ENCODE assay signal across 28 cellular contexts in genomic region chr1:3881191-3881475, GRCh38. TPM values are rescaled to one million over a fixed set of nuclear protein-coding genes. Genes with fewer than 3 reads are reported as not detected.
DNase-seq lines count a peak whose midpoint lies in the region; ATAC-seq and TF ChIP-seq lines count a peak whose summit lies in the region.
"Had no signal": no experiment of that assay in that cellular context is flagged by ENCODE, and none has a peak within 500 bp of the region (broad histone marks: within the 10 kb centered on the region; RNA-seq: fewer than 3 reads in every experiment).

No MANE protein-coding gene starts in this region.

- no CpG with 5 or more reads among the region's 5 CpGs for WGBS in neuronal stem cell (ENCODE audit: extremely low coverage in 2 of 2, insufficient read length in 2 of 2, insufficient replicate concordance in 1 of 2), 2 donors

- no peak overlapping the region for H2BK5ac ChIP-seq in neuronal stem cell (ENCODE audit: low read length)

- peak overlapping the region; percentile 8 for H3K23ac ChIP-seq in neuronal stem cell (ENCODE audit: low read depth, low read length, poor library complexity)

- peak; percentile 34 for ATAC-seq in activated CD8-positive, alpha-beta memory T cell treated with anti-CD3 and anti-CD28 coated beads, Interleukin-2, amount 10 ng/mL, durations not matched to agents 7 days and 5 days
- ATAC-seq in activated CD8-positive, alpha-beta T cell treated with anti-CD3 and anti-CD28 coated beads for 36 hours = peak; percentile 30
- no peak for ATAC-seq in HG02678 (IDR thresholded peaks at IDR 0.05; ENCODE audit: unreplicated experiment)
- ATAC-seq: activated T-helper 17 cell treated with anti-CD3 and anti-CD28 coated beads, Interleukin-2, amount 50 U/mL, for 72 hours; esophagus mucosa; foreskin keratinocyte; left ventricle myocardium superior had no signal

- H2BK12ac ChIP-seq in neuronal stem cell (ENCODE audit: low read length) = no peak overlapping the region

- H4K8ac ChIP-seq in neuronal stem cell (ENCODE audit: low read depth, low read length) = no peak overlapping the region

- CTCF ChIA-PET in activated CD8-positive, alpha-beta memory T cell treated with anti-CD3 and anti-CD28 coated beads, Interleukin-2, amount 10 ng/mL, durations not matched to agents 7 days and 5 days (lab: Charles Lee) = interaction anchor here (1.1 to 2.0 kb wide), 2 partner anchors 19 to 24 kb away, joined by 3 to 4 read pairs; partner anchors contain the start of genes C1orf174, CEP104 and DFFB
- CTCF ChIA-PET in activated CD8-positive, alpha-beta T cell treated with anti-CD3 and anti-CD28 coated beads for 36 hours (lab: Charles Lee) = interaction anchor here (1.5 kb wide), 1 partner anchor 23 kb away, joined by 3 read pairs; no protein-coding TSS in a partner anchor

- H3K4me1 Mint-ChIP-seq in activated CD8-positive, alpha-beta memory T cell treated with anti-CD3 and anti-CD28 coated beads, Interleukin-2, amount 10 ng/mL, durations not matched to agents 7 days and 5 days = peaks cover 13% of the 10 kb centered on the region
- peaks cover 5% of the 10 kb centered on the region for H3K4me1 Mint-ChIP-seq in activated CD8-positive, alpha-beta T cell treated with anti-CD3 and anti-CD28 coated beads for 36 hours (ENCODE audit: low read depth)
- H3K4me1 Mint-ChIP-seq: brain, nephron had no signal

- peak overlapping the region; percentile 73 for H3K27ac Mint-ChIP-seq in activated CD8-positive, alpha-beta memory T cell treated with anti-CD3 and anti-CD28 coated beads, Interleukin-2, amount 10 ng/mL, durations not matched to agents 7 days and 5 days
- H3K27ac Mint-ChIP-seq in activated CD8-positive, alpha-beta T cell treated with anti-CD3 and anti-CD28 coated beads for 36 hours = peak overlapping the region; percentile 63
- H3K27ac Mint-ChIP-seq: activated T-helper 17 cell treated with anti-CD3 and anti-CD28 coated beads, Interleukin-2, amount 50 U/mL, for 72 hours; brain; CD4-positive, alpha-beta memory T cell; nephron; stimulated activated naive CD8-positive, alpha-beta T cell treated with anti-CD3 and anti-CD28 coated beads, Interleukin-15, Interleukin-2, amounts not matched to agents 100 ng/mL and 50 ng/mL, for 24 hours had no signal

- POLR2A ChIA-PET in activated CD8-positive, alpha-beta T cell treated with anti-CD3 and anti-CD28 coated beads for 36 hours (lab: Charles Lee) = no interaction called here

- no peak overlapping the region for H3K18ac ChIP-seq in neuronal stem cell (ENCODE audit: low read length)

- no peak for DNase-seq in activated CD8-positive, alpha-beta memory T cell treated with anti-CD3 and anti-CD28 coated beads, Interleukin-2, amount 10 ng/mL, durations not matched to agents 7 days and 5 days
- DNase-seq in activated CD8-positive, alpha-beta memory T cell treated with anti-CD3 and anti-CD28 coated beads, Interleukin-2, amount 50 U/mL, for 4 hours = no peak
- DNase-seq in Kasumi-1 (lab: John Stamatoyannopoulos, UW) (peak; percentile 39 to 43), neuronal stem cell (ENCODE audit: low spot score) (no peak), glomerular visceral epithelial cell (ENCODE audit: extremely low spot score) (no peak), NCI-H1092 treated with DMSO at 0.1 percent for 48 hours (lab: John Stamatoyannopoulos, UW) (no peak)
- DNase-seq in activated CD8-positive, alpha-beta T cell treated with anti-CD3 and anti-CD28 coated beads for 36 hours = no peak
- DNase-seq: 8988T; activated CD4-positive, alpha-beta T cell treated with anti-CD3 and anti-CD28 coated beads for 48 hours; adrenal gland; CD4-positive, alpha-beta memory T cell; effector memory CD4-positive, alpha-beta T cell; foreskin keratinocyte; hippocampal formation; left ventricle myocardium superior; midbrain; NCI-H1694; NCI-H510A; SIG-M5; stimulated activated CD4-positive, alpha-beta T cell treated with anti-CD3 and anti-CD28 coated beads, Interleukin-4, amount 100 ng/mL, for 4 hours; tibial artery had no signal

- H3K4me2 ChIP-seq in neuronal stem cell (ENCODE audit: insufficient read depth, low read length, poor library complexity, severe bottlenecking) = no peak overlapping the region

- intact Hi-C loops in activated CD8-positive, alpha-beta T cell treated with anti-CD3 and anti-CD28 coated beads for 36 hours (cut with micrococcal nuclease) = no loop called here

- H3K4ac ChIP-seq in neuronal stem cell (ENCODE audit: low read length) = no peak overlapping the region

- no peaks in the 10 kb centered on the region for H3K27me3 Mint-ChIP-seq in activated CD8-positive, alpha-beta memory T cell treated with anti-CD3 and anti-CD28 coated beads, Interleukin-2, amount 10 ng/mL, durations not matched to agents 7 days and 5 days
- no peaks in the 10 kb centered on the region for H3K27me3 Mint-ChIP-seq in activated CD8-positive, alpha-beta T cell treated with anti-CD3 and anti-CD28 coated beads for 36 hours
- H3K27me3 Mint-ChIP-seq: activated T-helper 17 cell treated with anti-CD3 and anti-CD28 coated beads, Interleukin-2, amount 50 U/mL, for 72 hours; brain; CD4-positive, alpha-beta memory T cell; stimulated activated naive CD8-positive, alpha-beta T cell treated with anti-CD3 and anti-CD28 coated beads, Interleukin-15, Interleukin-2, amounts not matched to agents 100 ng/mL and 50 ng/mL, for 24 hours had no signal

- H3K14ac ChIP-seq in neuronal stem cell (ENCODE audit: low read length) = no peak overlapping the region

- no peak overlapping the region for H2BK15ac ChIP-seq in neuronal stem cell (ENCODE audit: low read length)

- peaks cover 7 to 10% of the 10 kb centered on the region in 2 donors for H3K9me3 ChIP-seq in neuronal stem cell (replicated peaks in 1 of 2; ENCODE audit: control insufficient read depth in 2 of 2, insufficient read depth in 1 of 2, low read depth in 1 of 2, low read length in 2 of 2)

- no peak overlapping the region for H2AK5ac ChIP-seq in neuronal stem cell (ENCODE audit: low read depth, low read length)

- H4K91ac ChIP-seq in neuronal stem cell (ENCODE audit: low read depth, low read length, poor library complexity) = no peak overlapping the region

- H3K27me3 ChIP-seq in neuronal stem cell (ENCODE audit: control insufficient read depth in 3 of 3, insufficient read depth in 3 of 3, low read depth in 1 of 3, low read length in 3 of 3) = no peaks in the 10 kb centered on the region
- H3K27me3 ChIP-seq: adrenal gland, foreskin keratinocyte, Peyer's patch, tibial artery had no signal

- H3K36me3 ChIP-seq in neuronal stem cell (replicated peaks in 1 of 2; ENCODE audit: control insufficient read depth in 2 of 2, insufficient read depth in 2 of 2, low read length in 2 of 2) = peaks cover 0 to 22% of the 10 kb centered on the region in 2 donors

- no peak for TF ChIP-seq CTCF in activated CD8-positive, alpha-beta T cell treated with anti-CD3 and anti-CD28 coated beads for 36 hours (IDR thresholded peaks at IDR 0.05)

- peaks cover 23% of the 10 kb centered on the region for H3K36me3 Mint-ChIP-seq in activated CD8-positive, alpha-beta memory T cell treated with anti-CD3 and anti-CD28 coated beads, Interleukin-2, amount 10 ng/mL, durations not matched to agents 7 days and 5 days
- peaks cover 23% of the 10 kb centered on the region for H3K36me3 Mint-ChIP-seq in activated CD8-positive, alpha-beta T cell treated with anti-CD3 and anti-CD28 coated beads for 36 hours (ENCODE audit: low read depth)

- H2AFZ ChIP-seq in neuronal stem cell (ENCODE audit: low read length) = no peak overlapping the region

- no peak overlapping the region for H3K4me3 Mint-ChIP-seq in activated CD8-positive, alpha-beta memory T cell treated with anti-CD3 and anti-CD28 coated beads, Interleukin-2, amount 10 ng/mL, durations not matched to agents 7 days and 5 days
- no peak overlapping the region for H3K4me3 Mint-ChIP-seq in activated CD8-positive, alpha-beta T cell treated with anti-CD3 and anti-CD28 coated beads for 36 hours
- H3K4me3 Mint-ChIP-seq: activated T-helper 17 cell treated with anti-CD3 and anti-CD28 coated beads, Interleukin-2, amount 50 U/mL, for 72 hours; brain; CD4-positive, alpha-beta memory T cell; nephron; stimulated activated naive CD8-positive, alpha-beta T cell treated with anti-CD3 and anti-CD28 coated beads, Interleukin-15, Interleukin-2, amounts not matched to agents 100 ng/mL and 50 ng/mL, for 24 hours had no signal

- no peaks in the 10 kb centered on the region for H3K4me1 ChIP-seq in neuronal stem cell (ENCODE audit: control insufficient read depth in 2 of 2, insufficient read depth in 1 of 2, low read depth in 1 of 2, low read length in 2 of 2)
- H3K4me1 ChIP-seq: adrenal gland, foreskin keratinocyte, Peyer's patch, tibial artery had no signal

- H3K9me3 Mint-ChIP-seq in activated CD8-positive, alpha-beta memory T cell treated with anti-CD3 and anti-CD28 coated beads, Interleukin-2, amount 10 ng/mL, durations not matched to agents 7 days and 5 days (ENCODE audit: low read depth) = peaks cover 4% of the 10 kb centered on the region
- peaks cover 3% of the 10 kb centered on the region for H3K9me3 Mint-ChIP-seq in activated CD8-positive, alpha-beta T cell treated with anti-CD3 and anti-CD28 coated beads for 36 hours
- H3K9me3 Mint-ChIP-seq: stimulated activated naive CD8-positive, alpha-beta T cell treated with anti-CD3 and anti-CD28 coated beads, Interleukin-15, Interleukin-2, amounts not matched to agents 100 ng/mL and 50 ng/mL, for 24 hours had no signal

- H3K27ac ChIP-seq in neuronal stem cell (replicated peaks; ENCODE audit: low read length) = no peak overlapping the region
- H3K27ac ChIP-seq: adrenal gland, foreskin keratinocyte, Peyer's patch, tibial artery had no signal

- peak overlapping the region in 1 of 2 donors; percentile 26 for H3K4me3 ChIP-seq in neuronal stem cell (ENCODE audit: low read length in 2 of 2)
- H3K4me3 ChIP-seq: adrenal gland, Peyer's patch, tibial artery had no signal

- H2BK120ac ChIP-seq in neuronal stem cell (ENCODE audit: low read depth, low read length) = no peak overlapping the region

- H3K79me1 ChIP-seq in neuronal stem cell (ENCODE audit: low read depth, low read length) = no peaks in the 10 kb centered on the region

- no peak overlapping the region for H3K9ac ChIP-seq in neuronal stem cell (ENCODE audit: low read depth, low read length, poor library complexity)

RNA-seq across cellular contexts. Expression of gene C1orf174, which starts 18.9 kb away (rescaled TPM):
- total RNA-seq in activated CD8-positive, alpha-beta memory T cell treated with anti-CD3 and anti-CD28 coated beads, Interleukin-2, amount 10 ng/mL, durations not matched to agents 7 days and 5 days = 10 to 100 TPM; 30.0 to 35.8 TPM
- total RNA-seq in activated CD8-positive, alpha-beta T cell treated with anti-CD3 and anti-CD28 coated beads for 36 hours = 10 to 100 TPM; 43.7 to 44.0 TPM
- polyA plus RNA-seq in neuronal stem cell (2013, experiment 1 of 2) = 30.3 TPM
- 30.5 TPM for polyA plus RNA-seq in neuronal stem cell (2013, experiment 2 of 2)

RNA-seq across cellular contexts. Expression of gene DFFB, which starts 23.9 kb away (rescaled TPM):
- total RNA-seq in activated CD8-positive, alpha-beta memory T cell treated with anti-CD3 and anti-CD28 coated beads, Interleukin-2, amount 10 ng/mL, durations not matched to agents 7 days and 5 days = 10 to 100 TPM; 11.5 to 13.9 TPM
- total RNA-seq in activated CD8-positive, alpha-beta T cell treated with anti-CD3 and anti-CD28 coated beads for 36 hours = 1 to 10 TPM; 9.3 to 9.7 TPM
- polyA plus RNA-seq in neuronal stem cell (2013, experiment 1 of 2) = 6.6 TPM
- 7.4 TPM for polyA plus RNA-seq in neuronal stem cell (2013, experiment 2 of 2)

RNA-seq across cellular contexts. Expression of gene CEP104, which starts 24.1 kb away (rescaled TPM):
- 10 to 100 TPM; 45.0 to 52.2 TPM for total RNA-seq in activated CD8-positive, alpha-beta memory T cell treated with anti-CD3 and anti-CD28 coated beads, Interleukin-2, amount 10 ng/mL, durations not matched to agents 7 days and 5 days
- 10 to 100 TPM; 29.3 to 29.8 TPM for total RNA-seq in activated CD8-positive, alpha-beta T cell treated with anti-CD3 and anti-CD28 coated beads for 36 hours
- 12.6 TPM for polyA plus RNA-seq in neuronal stem cell (2013, experiment 1 of 2)
- polyA plus RNA-seq in neuronal stem cell (2013, experiment 2 of 2) = 13.2 TPM

Comparison
In these comparisons a context has a peak if more than half of its experiments do, and no peak if none do; other contexts are left out.
1. DNase-seq: peak in Kasumi-1 (2 of 2); none in activated CD8-positive, alpha-beta memory T cell treated with anti-CD3 and anti-CD28 coated beads, Interleukin-2, amount 10 ng/mL, durations not matched to agents 7 days and 5 days (single experiment), activated CD8-positive, alpha-beta memory T cell treated with anti-CD3 and anti-CD28 coated beads, Interleukin-2, amount 50 U/mL, for 4 hours (single experiment), activated CD8-positive, alpha-beta T cell treated with anti-CD3 and anti-CD28 coated beads for 36 hours (single experiment), neuronal stem cell (single experiment), glomerular visceral epithelial cell (single experiment) and NCI-H1092 treated with DMSO at 0.1 percent for 48 hours (single experiment).